8 cellular contexts compared by ENCODE assay signal in genomic region chr10:6162589-6163356, GRCh38. TPM values are rescaled to one million over a fixed set of nuclear protein-coding genes. Genes with fewer than 3 reads are reported as not detected.
DNase-seq lines count a peak whose midpoint lies in the region; ATAC-seq and TF ChIP-seq lines count a peak whose summit lies in the region.

No MANE protein-coding gene starts in this region.

- H3K27me3 ChIP-seq in CD4-positive, CD25-positive, alpha-beta regulatory T cell (ENCODE audit: control insufficient read depth, insufficient read depth, low read length) = no peaks in the 10 kb centered on the region
- no peaks in the 10 kb centered on the region for H3K27me3 ChIP-seq in MG63

- peak overlapping the region; percentile 93 for H3K27ac ChIP-seq in CD4-positive, CD25-positive, alpha-beta regulatory T cell (ENCODE audit: insufficient read depth, low read length, poor library complexity, severe bottlenecking)
- H3K27ac ChIP-seq in coronary artery = peak overlapping the region; percentile 95 to 97

- H3K4me1 ChIP-seq in CD4-positive, CD25-positive, alpha-beta regulatory T cell (ENCODE audit: control insufficient read depth, insufficient read depth, low read length, poor library complexity, severe bottlenecking) = peaks cover 24% of the 10 kb centered on the region

- peak overlapping the region; percentile 80 to 95 (median 85) for H3K27ac Mint-ChIP-seq in CD4-positive, CD25-positive, alpha-beta regulatory T cell
- H3K27ac Mint-ChIP-seq in nephron = peak overlapping the region; percentile 14 to 80 (median 48)

- peak overlapping the region; percentile 76 to 98 (median 84) for H3K4me3 Mint-ChIP-seq in CD4-positive, CD25-positive, alpha-beta regulatory T cell
- peak overlapping the region; percentile 65 to 82 (median 66) for H3K4me3 Mint-ChIP-seq in nephron

- no peaks in the 10 kb centered on the region for H3K9me3 ChIP-seq in CD4-positive, CD25-positive, alpha-beta regulatory T cell (ENCODE audit: control insufficient read depth in 2 of 2, low read length in 2 of 2)
- H3K9me3 ChIP-seq in MG63 = no peaks in the 10 kb centered on the region

- TF ChIP-seq CTCF in coronary artery (IDR thresholded peaks at IDR 0.05) = no peak
- TF ChIP-seq CTCF in nephron (IDR thresholded peaks at IDR 0.05; ENCODE audit: unreplicated experiment in 3 of 3) = no peak

- DNase-seq in CD4-positive, CD25-positive, alpha-beta regulatory T cell = no peak
- DNase-seq in MG63 (no peak), coronary artery (ENCODE audit: low spot score) (no peak), COLO829 (ENCODE audit: low spot score) (no peak), superior temporal gyrus (ENCODE audit: extremely low spot score) (no peak)

- no peaks in the 10 kb centered on the region for H3K9me3 Mint-ChIP-seq in CD4-positive, CD25-positive, alpha-beta regulatory T cell
- H3K9me3 Mint-ChIP-seq in nephron = no peaks in the 10 kb centered on the region

- H3K36me3 Mint-ChIP-seq in CD4-positive, CD25-positive, alpha-beta regulatory T cell = peaks cover 5% of the 10 kb centered on the region
- H3K36me3 Mint-ChIP-seq in nephron (ENCODE audit: low read depth) = peaks cover 5% of the 10 kb centered on the region

- peaks cover 9% of the 10 kb centered on the region for H3K36me3 ChIP-seq in CD4-positive, CD25-positive, alpha-beta regulatory T cell (ENCODE audit: control insufficient read depth, insufficient read depth, low read length)
- peaks cover 30% of the 10 kb centered on the region for H3K36me3 ChIP-seq in MG63

- H3K4me3 ChIP-seq in CD4-positive, CD25-positive, alpha-beta regulatory T cell (ENCODE audit: low read depth, low read length) = peak overlapping the region; percentile 82
- H3K4me3 ChIP-seq in MG63 (peak overlapping the region; percentile 97), coronary artery (peak overlapping the region; percentile 94)

- peaks cover 19 to 52% (median 34%) of the 10 kb centered on the region in 4 donors for H3K4me1 Mint-ChIP-seq in CD4-positive, CD25-positive, alpha-beta regulatory T cell
- H3K4me1 Mint-ChIP-seq in nephron = peaks cover 36% of the 10 kb centered on the region

- ATAC-seq in CD4-positive, CD25-positive, alpha-beta regulatory T cell (ENCODE audit: low read depth in 2 of 2) = no peak
- ATAC-seq in GM18907 (IDR thresholded peaks at IDR 0.05; ENCODE audit: unreplicated experiment) (no peak), HG03025 (IDR thresholded peaks at IDR 0.05; ENCODE audit: low FRiP score, unreplicated experiment) (no peak)

- no peaks in the 10 kb centered on the region for H3K27me3 Mint-ChIP-seq in CD4-positive, CD25-positive, alpha-beta regulatory T cell
- H3K27me3 Mint-ChIP-seq in nephron (ENCODE audit: low read depth) = no peaks in the 10 kb centered on the region

RNA-seq across cellular contexts. Expression of gene PFKFB3, which starts 40.0 kb away (rescaled TPM):
- total RNA-seq in CD4-positive, CD25-positive, alpha-beta regulatory T cell = 96.3 TPM
- polyA plus RNA-seq in CD4-positive, CD25-positive, alpha-beta regulatory T cell = 1 to 10 TPM; 2.8 to 6.2 (median 3.9) TPM
- 3.4 and 7.8 TPM in 2 replicates for total RNA-seq in MG63 (2014; rRNA removed; shearing (Covaris generic); ENCODE audit: low replicate concordance)

Comparison
In these comparisons a context has a peak if more than half of its experiments do, and no peak if none do; other contexts are left out.
1. RNA of gene PFKFB3, which starts 40.0 kb away (total RNA-seq): 96.3 TPM in CD4-positive, CD25-positive, alpha-beta regulatory T cell (single experiment); 3.4 to 7.8 TPM in MG63; every median in the first group is over 10 times any median in the second.
2. Peak in every context shown above with its lines, with median percentiles within 50 percentile points of each other: H3K4me3 ChIP-seq.